14 cellular contexts compared by ENCODE assay signal in the genomic region with DNA sequence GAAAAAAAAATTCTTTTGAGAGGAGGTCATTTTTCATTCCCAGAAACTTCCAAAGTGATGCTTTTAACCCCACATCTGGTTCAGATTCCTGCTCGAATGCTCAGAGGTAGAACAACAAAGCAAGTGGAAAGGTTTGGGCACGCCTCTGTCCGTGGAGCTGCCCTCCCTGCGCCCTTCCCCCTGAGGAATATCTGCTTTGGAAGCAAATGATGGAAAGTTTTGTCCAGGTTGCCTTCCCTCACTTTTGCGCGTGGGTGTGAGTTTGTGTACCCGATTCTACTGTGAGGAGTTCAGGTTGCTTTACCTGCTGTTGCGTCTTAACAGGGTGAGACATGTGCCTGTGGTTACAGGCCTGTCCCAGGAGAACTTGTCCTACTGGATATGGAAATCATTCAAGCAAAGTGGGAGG.
DNase-seq lines count a peak whose midpoint lies in the region; ATAC-seq and TF ChIP-seq lines count a peak whose summit lies in the region.
"Had no signal": no experiment of that assay in that cellular context is flagged by ENCODE, and none has a peak within 500 bp of the region (broad histone marks: within the 10 kb centered on the region; RNA-seq: fewer than 3 reads in every experiment).

No MANE protein-coding gene starts in this region.

- H3K27me3 ChIP-seq in RWPE2 (ENCODE audit: insufficient read depth, poor library complexity, severe bottlenecking) (no peaks in the 10 kb centered on the region), esophagus squamous epithelium (no peaks in the 10 kb centered on the region), trophoblast cell (ENCODE audit: insufficient read depth, low read length) (no peaks in the 10 kb centered on the region)

- H3K23ac ChIP-seq in trophoblast cell (ENCODE audit: low read length), result peak overlapping the region; percentile 96

- no peak overlapping the region for H2AFZ ChIP-seq in trophoblast cell (ENCODE audit: insufficient read depth, low read length, poor library complexity)
- H2AFZ ChIP-seq: parathyroid adenoma had no signal

- no peak overlapping the region for H2BK12ac ChIP-seq in trophoblast cell (ENCODE audit: low read length)

- intact Hi-C loops in esophagus squamous epithelium (cut with DNase I) (no loop called here), Right ventricle myocardium inferior (cut with DNase I) (no loop called here)

- peaks cover 49% of the 10 kb centered on the region for H3K4me1 ChIP-seq in RWPE2 (ENCODE audit: insufficient read depth, poor library complexity, severe bottlenecking)
- H3K4me1 ChIP-seq in esophagus squamous epithelium, result peaks cover 7 to 89% (median 21%) of the 10 kb centered on the region in 3 donors
- peaks cover 14 to 27% of the 10 kb centered on the region in 2 experiments for H3K4me1 ChIP-seq in trophoblast cell (ENCODE audit: control insufficient read depth in 1 of 2, insufficient read depth in 2 of 2, low read length in 2 of 2)
- H3K4me1 ChIP-seq: parathyroid adenoma had no signal

- no peak overlapping the region for H3K14ac ChIP-seq in trophoblast cell (ENCODE audit: low read length)

- H4K8ac ChIP-seq in trophoblast cell (ENCODE audit: low read depth, low read length), result no peak overlapping the region

- H2BK5ac ChIP-seq in trophoblast cell (ENCODE audit: low read depth, low read length, poor library complexity), result no peak overlapping the region

- H3K79me2 ChIP-seq in trophoblast cell (ENCODE audit: control insufficient read depth, insufficient read depth, low read length, poor library complexity), result peaks cover 1% of the 10 kb centered on the region
- H3K79me2 ChIP-seq: parathyroid adenoma had no signal

- DNase-seq in ELR (ENCODE audit: low read depth) (peak; percentile 17), RWPE2 (ENCODE audit: low spot score) (no peak), esophagus squamous epithelium (lab: John Stamatoyannopoulos, UW) (no peak), trophoblast cell (peak; percentile 29 to 55), Right ventricle myocardium inferior (ENCODE audit: missing footprints) (no peak), NOMO-1 (lab: John Stamatoyannopoulos, UW; ENCODE audit: unreplicated experiment in 2 of 2) (no peak), NCI-H1417 treated with DMSO at 0.1 percent for 48 hours (lab: John Stamatoyannopoulos, UW) (no peak)
- DNase-seq: activated CD4-positive, alpha-beta T cell treated with anti-CD3 and anti-CD28 coated beads, Interleukin-2, amount 10 ng/mL, durations not matched to agents 24 days and 14 days; mesenchymal stem cell; MV-4-11; NCI-H446 treated with DMSO at 0.1 percent for 48 hours; stimulated activated CD4-positive, alpha-beta T cell treated with anti-CD3 and anti-CD28 coated beads, Interleukin-15, amount 100 ng/mL, for 24 hours had no signal

- 35 to 46% methylated on average over 8 of the region's 8 CpGs for WGBS in esophagus squamous epithelium, 2 donors
- no CpG with 5 or more reads among the region's 8 CpGs for WGBS in trophoblast cell (ENCODE audit: extremely low coverage, insufficient coverage, insufficient read length)

- TF ChIP-seq CTCF in RWPE2 (IDR thresholded peaks at IDR 0.05; ENCODE audit: poor library complexity, severe bottlenecking), result no peak
- TF ChIP-seq CTCF in esophagus squamous epithelium (IDR thresholded peaks at IDR 0.05), result no peak

- no peak overlapping the region for H2BK120ac ChIP-seq in trophoblast cell (ENCODE audit: insufficient read depth, low read length, poor library complexity)

- no peak overlapping the region for H3K18ac ChIP-seq in trophoblast cell (ENCODE audit: low read length)

- TF ChIP-seq POLR2A in esophagus squamous epithelium (IDR thresholded peaks at IDR 0.05), result no peak

- no peak overlapping the region for H4K12ac ChIP-seq in trophoblast cell (ENCODE audit: low read depth, low read length)

- H3K4me3 ChIP-seq in RWPE2 (ENCODE audit: severe bottlenecking) (no peak overlapping the region), esophagus squamous epithelium (no peak overlapping the region), trophoblast cell (ENCODE audit: low read depth, low read length) (no peak overlapping the region)

- no peak overlapping the region for H3K9ac ChIP-seq in trophoblast cell (ENCODE audit: low read length)
- H3K9ac ChIP-seq: parathyroid adenoma had no signal

- peak overlapping the region; percentile 80 for H3K27ac ChIP-seq in RWPE2 (ENCODE audit: poor library complexity, severe bottlenecking)
- H3K27ac ChIP-seq in esophagus squamous epithelium, result peak overlapping the region; percentile 81 to 92 (median 86)
- no peak overlapping the region for H3K27ac ChIP-seq in trophoblast cell (ENCODE audit: low read depth, low read length)
- H3K27ac ChIP-seq: parathyroid adenoma had no signal

- no peak overlapping the region for H4K91ac ChIP-seq in trophoblast cell (ENCODE audit: low read depth, low read length)

- no peaks in the 10 kb centered on the region for H3K36me3 ChIP-seq in RWPE2 (ENCODE audit: low read depth)
- H3K36me3 ChIP-seq in esophagus squamous epithelium, result no peaks in the 10 kb centered on the region
- no peaks in the 10 kb centered on the region for H3K36me3 ChIP-seq in trophoblast cell (ENCODE audit: control insufficient read depth in 1 of 2, insufficient read depth in 2 of 2, low read length in 2 of 2)

- H2AK5ac ChIP-seq in trophoblast cell (ENCODE audit: low read length), result no peak overlapping the region

- H3K4ac ChIP-seq in trophoblast cell (ENCODE audit: low read depth, low read length), result no peak overlapping the region

- peak; percentile 59 for ATAC-seq in RWPE2 (ENCODE audit: low read depth)
- no peak for ATAC-seq in HG03460 (IDR thresholded peaks at IDR 0.05; ENCODE audit: unreplicated experiment)
- no peak for ATAC-seq in Right ventricle myocardium inferior

- H3K9me3 ChIP-seq in RWPE2 (ENCODE audit: severe bottlenecking) (no peaks in the 10 kb centered on the region), esophagus squamous epithelium (no peaks in the 10 kb centered on the region), trophoblast cell (ENCODE audit: insufficient read depth, low read depth, low read length) (no peaks in the 10 kb centered on the region)

- H3K79me1 ChIP-seq in trophoblast cell (ENCODE audit: low read length), result peaks cover 4% of the 10 kb centered on the region

- peak overlapping the region; percentile 16 for H3K4me2 ChIP-seq in trophoblast cell (ENCODE audit: low read length)

Comparison
In these comparisons a context has a peak if more than half of its experiments do, and no peak if none do; other contexts are left out.
1. DNase-seq: peak in ELR (single experiment) and trophoblast cell (2 of 2); none in RWPE2 (single experiment), esophagus squamous epithelium (single experiment), Right ventricle myocardium inferior (single experiment), NOMO-1 (0 of 2) and NCI-H1417 treated with DMSO at 0.1 percent for 48 hours (single experiment).